9 cellular contexts compared by ENCODE assay signal in the genomic region with DNA sequence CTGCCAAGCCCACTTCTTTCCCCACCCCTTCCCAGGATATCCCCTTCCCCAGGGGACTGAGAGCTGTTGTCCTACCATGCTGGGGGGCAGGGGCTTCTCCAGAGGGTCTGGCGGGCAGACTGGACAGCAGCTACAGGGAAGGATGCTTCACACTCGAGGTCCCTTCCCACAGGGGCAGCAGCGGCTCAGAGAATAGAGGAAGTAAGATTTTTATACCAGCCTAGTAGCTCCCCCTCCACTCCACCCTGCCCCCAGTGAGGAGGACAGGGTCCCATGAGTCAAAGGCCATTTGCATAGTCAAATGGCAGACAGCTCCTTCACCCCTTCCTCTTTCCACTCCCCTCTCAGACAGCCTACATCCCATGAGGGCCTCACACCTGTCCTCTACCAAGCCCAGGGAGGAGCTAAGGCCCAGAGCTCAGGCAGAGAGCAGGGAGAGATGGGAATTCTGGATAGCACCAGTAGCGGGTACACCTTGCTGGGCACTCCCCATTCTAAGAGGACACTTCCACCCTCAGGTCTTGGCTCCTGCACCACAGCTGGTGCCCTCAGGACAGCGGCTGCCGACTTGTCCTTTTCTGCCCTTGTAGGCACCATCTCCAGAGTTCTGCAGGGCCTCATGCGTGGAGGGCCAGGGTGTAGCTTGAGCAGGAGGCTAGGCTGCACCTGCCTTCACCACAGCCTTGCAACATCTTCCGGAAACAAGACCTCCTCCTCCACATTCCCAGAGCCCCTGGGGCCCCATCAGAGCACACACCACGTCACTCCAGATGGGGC. TPM values are rescaled to one million over a fixed set of nuclear protein-coding genes. Genes with fewer than 3 reads are reported as not detected.
DNase-seq lines count a peak whose midpoint lies in the region; ATAC-seq and TF ChIP-seq lines count a peak whose summit lies in the region.
"Had no signal": no experiment of that assay in that cellular context is flagged by ENCODE, and none has a peak within 500 bp of the region (broad histone marks: within the 10 kb centered on the region; RNA-seq: fewer than 3 reads in every experiment).

A gene with protein sequence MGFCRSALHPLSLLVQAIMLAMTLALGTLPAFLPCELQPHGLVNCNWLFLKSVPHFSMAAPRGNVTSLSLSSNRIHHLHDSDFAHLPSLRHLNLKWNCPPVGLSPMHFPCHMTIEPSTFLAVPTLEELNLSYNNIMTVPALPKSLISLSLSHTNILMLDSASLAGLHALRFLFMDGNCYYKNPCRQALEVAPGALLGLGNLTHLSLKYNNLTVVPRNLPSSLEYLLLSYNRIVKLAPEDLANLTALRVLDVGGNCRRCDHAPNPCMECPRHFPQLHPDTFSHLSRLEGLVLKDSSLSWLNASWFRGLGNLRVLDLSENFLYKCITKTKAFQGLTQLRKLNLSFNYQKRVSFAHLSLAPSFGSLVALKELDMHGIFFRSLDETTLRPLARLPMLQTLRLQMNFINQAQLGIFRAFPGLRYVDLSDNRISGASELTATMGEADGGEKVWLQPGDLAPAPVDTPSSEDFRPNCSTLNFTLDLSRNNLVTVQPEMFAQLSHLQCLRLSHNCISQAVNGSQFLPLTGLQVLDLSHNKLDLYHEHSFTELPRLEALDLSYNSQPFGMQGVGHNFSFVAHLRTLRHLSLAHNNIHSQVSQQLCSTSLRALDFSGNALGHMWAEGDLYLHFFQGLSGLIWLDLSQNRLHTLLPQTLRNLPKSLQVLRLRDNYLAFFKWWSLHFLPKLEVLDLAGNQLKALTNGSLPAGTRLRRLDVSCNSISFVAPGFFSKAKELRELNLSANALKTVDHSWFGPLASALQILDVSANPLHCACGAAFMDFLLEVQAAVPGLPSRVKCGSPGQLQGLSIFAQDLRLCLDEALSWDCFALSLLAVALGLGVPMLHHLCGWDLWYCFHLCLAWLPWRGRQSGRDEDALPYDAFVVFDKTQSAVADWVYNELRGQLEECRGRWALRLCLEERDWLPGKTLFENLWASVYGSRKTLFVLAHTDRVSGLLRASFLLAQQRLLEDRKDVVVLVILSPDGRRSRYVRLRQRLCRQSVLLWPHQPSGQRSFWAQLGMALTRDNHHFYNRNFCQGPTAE (minus strand): TSS at position 194 of the 777 bp plus-strand sequence. CDS start 116 bp downstream, at position 78.

- no peak within 1 kb of the TSS for H3K27ac Mint-ChIP-seq in type B pancreatic cell

- H3K9me3 Mint-ChIP-seq in type B pancreatic cell: no peaks in the 10 kb centered on the region

- no peak within 1 kb of the TSS for H3K4me3 Mint-ChIP-seq in type B pancreatic cell

- ATAC-seq in GM18502 (IDR thresholded peaks at IDR 0.05; ENCODE audit: poor library complexity, unreplicated experiment) (peak; percentile 84), GM21381 (IDR thresholded peaks at IDR 0.05; ENCODE audit: unreplicated experiment) (peak; percentile 65), HG03521 (IDR thresholded peaks at IDR 0.05; ENCODE audit: unreplicated experiment) (peak; percentile 66)

- TF ChIP-seq CTCF in type B pancreatic cell (conservative IDR thresholded peaks at IDR 0.05): no peak

- H3K36me3 Mint-ChIP-seq in type B pancreatic cell: no peaks in the 10 kb centered on the region

- no peaks in the 10 kb centered on the region for H3K4me1 Mint-ChIP-seq in type B pancreatic cell (ENCODE audit: unreplicated experiment)

- DNase-seq in activated CD8-positive, alpha-beta memory T cell treated with anti-CD3 and anti-CD28 coated beads, Interleukin-2, amount 50 U/mL, for 48 hours: peak; percentile 71
- peak; percentile 58 for DNase-seq in type B pancreatic cell (ENCODE audit: extremely low spot score, unreplicated experiment)
- DNase-seq in caudate nucleus (lab: John Stamatoyannopoulos, UW): no peak
- no peak for DNase-seq in DMS153 treated with DMSO at 0.1 percent for 48 hours (lab: John Stamatoyannopoulos, UW; ENCODE audit: unreplicated experiment)
- no peak for DNase-seq in HUDEP-2 (lab: John Stamatoyannopoulos, UW; ENCODE audit: unreplicated experiment in 76 of 76)

- no peak within 1 kb of the TSS for H3K27ac ChIP-seq in caudate nucleus (ENCODE audit: low read depth, low read length)
- H3K27ac ChIP-seq: SJSA1 had no signal

- no peaks in the 10 kb centered on the region for H3K27me3 Mint-ChIP-seq in type B pancreatic cell

RNA-seq across cellular contexts. Expression of the gene that starts here (rescaled TPM):
- 0.22 TPM in 1 of 2 replicates, not detected in the other for total RNA-seq in type B pancreatic cell (ENCODE audit: low replicate concordance)
- total RNA-seq: SJSA1 had no signal

Comparison
In these comparisons a context has a peak if more than half of its experiments do, and no peak if none do; other contexts are left out.
1. Peak in DNase-seq in type B pancreatic cell; RNA of the gene not detected or under 1 TPM.